11 cellular contexts compared by ENCODE assay signal in genomic region chr7:133602291-133602690, GRCh38.
DNase-seq lines count a peak whose midpoint lies in the region; ATAC-seq and TF ChIP-seq lines count a peak whose summit lies in the region.
"Had no signal": no experiment of that assay in that cellular context is flagged by ENCODE, and none has a peak within 500 bp of the region (broad histone marks: within the 10 kb centered on the region; RNA-seq: fewer than 3 reads in every experiment).

No MANE protein-coding gene starts in this region.

- H3K27ac ChIP-seq in lower lobe of right lung, result no peak overlapping the region
- H3K27ac ChIP-seq: BLaER1 treated with 17β-estradiol and CSF1 and Interleukin-3, amounts not matched to agents 10 nM and 100 nM; thoracic aorta had no signal

- DNase-seq in AG20443 (ENCODE audit: low spot score) (peak; percentile 26), NCI-H1436 treated with DMSO at 0.1 percent for 48 hours (lab: John Stamatoyannopoulos, UW) (peak; percentile 58), adipocyte (ENCODE audit: low read depth) (peak; percentile 71), glutamatergic neuron (no peak), lower lobe of right lung (no peak), Kasumi-1 (lab: John Stamatoyannopoulos, UW) (no peak), COLO829 (ENCODE audit: low spot score) (no peak), H7 (no peak)
- DNase-seq: occipital lobe had no signal

- peak overlapping the region; percentile 39 for H3K27ac Mint-ChIP-seq in glutamatergic neuron (ENCODE audit: unreplicated experiment)

- H3K27me3 ChIP-seq in adipocyte (replicated peaks; ENCODE audit: control insufficient read depth, insufficient read depth, low read length) (no peaks in the 10 kb centered on the region), lower lobe of right lung (ENCODE audit: low read depth) (no peaks in the 10 kb centered on the region), H7 (ENCODE audit: control insufficient read depth, insufficient read depth, low read length) (no peaks in the 10 kb centered on the region)
- H3K27me3 ChIP-seq: BLaER1 treated with 17β-estradiol and CSF1 and Interleukin-3, amounts not matched to agents 10 nM and 100 nM had no signal

- no peaks in the 10 kb centered on the region for H3K36me3 Mint-ChIP-seq in glutamatergic neuron (ENCODE audit: unreplicated experiment)

- intact Hi-C loops in lower lobe of right lung (cut with DNase I), result no loop called here

- H3K4me1 ChIP-seq in adipocyte (ENCODE audit: control insufficient read depth, insufficient read depth, low read length), result peaks cover 13% of the 10 kb centered on the region
- H3K4me1 ChIP-seq in lower lobe of right lung, result no peaks in the 10 kb centered on the region

- TF ChIP-seq CTCF in glutamatergic neuron (IDR thresholded peaks at IDR 0.05; ENCODE audit: partially characterized antibody, unreplicated experiment) (no peak), lower lobe of right lung (IDR thresholded peaks at IDR 0.05) (no peak)

- no peak overlapping the region for H3K4me3 Mint-ChIP-seq in glutamatergic neuron (ENCODE audit: unreplicated experiment)

- no peak overlapping the region for H3K9ac ChIP-seq in adipocyte (ENCODE audit: low read length)
- H3K9ac ChIP-seq: BLaER1 treated with 17β-estradiol and CSF1 and Interleukin-3, amounts not matched to agents 10 nM and 100 nM had no signal

- no peaks in the 10 kb centered on the region for H3K9me3 ChIP-seq in adipocyte (ENCODE audit: control insufficient read depth, low read length)
- H3K9me3 ChIP-seq in lower lobe of right lung, result no peaks in the 10 kb centered on the region
- H3K9me3 ChIP-seq: BLaER1 treated with 17β-estradiol and CSF1 and Interleukin-3, amounts not matched to agents 10 nM and 100 nM; thoracic aorta had no signal

- H3K9me3 Mint-ChIP-seq in glutamatergic neuron (ENCODE audit: unreplicated experiment), result no peaks in the 10 kb centered on the region

- H3K4me3 ChIP-seq in adipocyte (ENCODE audit: low read length), result no peak overlapping the region
- no peak overlapping the region for H3K4me3 ChIP-seq in lower lobe of right lung
- no peak overlapping the region for H3K4me3 ChIP-seq in H7 (ENCODE audit: insufficient read depth, low read depth, low read length)
- H3K4me3 ChIP-seq: BLaER1 treated with 17β-estradiol and CSF1 and Interleukin-3, amounts not matched to agents 10 nM and 100 nM; thoracic aorta had no signal

- ATAC-seq in lower lobe of right lung, result no peak

- H3K36me3 ChIP-seq in adipocyte (ENCODE audit: control insufficient read depth, insufficient read depth, low read length, severe bottlenecking), result no peaks in the 10 kb centered on the region
- no peaks in the 10 kb centered on the region for H3K36me3 ChIP-seq in lower lobe of right lung
- no peaks in the 10 kb centered on the region for H3K36me3 ChIP-seq in H7 (replicated peaks; ENCODE audit: control insufficient read depth, insufficient read depth, low read length)
- H3K36me3 ChIP-seq: thoracic aorta had no signal

- H3K27me3 Mint-ChIP-seq in glutamatergic neuron (ENCODE audit: unreplicated experiment), result no peaks in the 10 kb centered on the region

- H3K4me1 Mint-ChIP-seq in glutamatergic neuron (ENCODE audit: low read depth, unreplicated experiment), result peaks cover 23% of the 10 kb centered on the region

Comparison
In these comparisons a context has a peak if more than half of its experiments do, and no peak if none do; other contexts are left out.
1. DNase-seq: peak in AG20443 (single experiment), NCI-H1436 treated with DMSO at 0.1 percent for 48 hours (single experiment) and adipocyte (single experiment); none in glutamatergic neuron (single experiment), lower lobe of right lung (single experiment), Kasumi-1 (0 of 2), COLO829 (single experiment) and H7 (single experiment).